In genomic region chr4:122701965-122702364, GRCh38 we compare ENCODE assay signal across 12 cellular contexts.
"Had no signal": no experiment of that assay in that cellular context is flagged by ENCODE, and none has a peak within 500 bp of the region (broad histone marks: within the 10 kb centered on the region; RNA-seq: fewer than 3 reads in every experiment).

No MANE protein-coding gene starts in this region.

- H3K4me3 Mint-ChIP-seq: activated CD8-positive, alpha-beta memory T cell treated with anti-CD3 and anti-CD28 coated beads, Interleukin-2, amount 10 ng/mL, durations not matched to agents 7 days and 5 days; activated naive CD4-positive, alpha-beta T cell treated with anti-CD3 and anti-CD28 coated beads, Interleukin-2, amount 10 ng/mL, durations not matched to agents 7 days and 5 days had no signal

- H3K36me3 ChIP-seq: adrenal gland, cardiac muscle cell, gastrocnemius medialis, ovary had no signal

- H3K9me3 Mint-ChIP-seq: activated naive CD4-positive, alpha-beta T cell treated with anti-CD3 and anti-CD28 coated beads, Interleukin-2, amount 10 ng/mL, durations not matched to agents 7 days and 5 days; stimulated activated effector memory CD8-positive, alpha-beta T cell treated with anti-CD3 and anti-CD28 coated beads, Interleukin-12 subunit alpha, Interleukin-12 subunit beta, amount 100 ng/mL, for 72 hours had no signal

- DNase-seq: activated CD4-positive, CD25-positive, alpha-beta regulatory T cell; activated CD8-positive, alpha-beta memory T cell treated with anti-CD3 and anti-CD28 coated beads, Interleukin-2, amount 10 ng/mL, durations not matched to agents 7 days and 5 days; activated naive CD4-positive, alpha-beta T cell treated with anti-CD3 and anti-CD28 coated beads, Interleukin-2, amount 10 ng/mL, durations not matched to agents 7 days and 5 days; adrenal gland; dorsolateral prefrontal cortex; erythroblast; gastrocnemius medialis; left cardiac atrium; ovary had no signal

- ATAC-seq: gastrocnemius medialis, left cardiac atrium had no signal

- H3K27ac Mint-ChIP-seq: activated CD8-positive, alpha-beta memory T cell treated with anti-CD3 and anti-CD28 coated beads, Interleukin-2, amount 10 ng/mL, durations not matched to agents 7 days and 5 days; activated naive CD4-positive, alpha-beta T cell treated with anti-CD3 and anti-CD28 coated beads, Interleukin-2, amount 10 ng/mL, durations not matched to agents 7 days and 5 days had no signal

- H3K27me3 Mint-ChIP-seq: activated naive CD4-positive, alpha-beta T cell treated with anti-CD3 and anti-CD28 coated beads, Interleukin-2, amount 10 ng/mL, durations not matched to agents 7 days and 5 days had no signal

- H3K27me3 ChIP-seq: adrenal gland, cardiac muscle cell, gastrocnemius medialis, ovary had no signal

- H3K9me3 ChIP-seq: adrenal gland, gastrocnemius medialis, ovary had no signal

- H3K36me3 Mint-ChIP-seq: activated naive CD4-positive, alpha-beta T cell treated with anti-CD3 and anti-CD28 coated beads, Interleukin-2, amount 10 ng/mL, durations not matched to agents 7 days and 5 days; stimulated activated effector memory CD8-positive, alpha-beta T cell treated with anti-CD3 and anti-CD28 coated beads, Interleukin-12 subunit alpha, Interleukin-12 subunit beta, amount 100 ng/mL, for 72 hours had no signal

- H3K4me3 ChIP-seq: adrenal gland, cardiac muscle cell, dorsolateral prefrontal cortex, gastrocnemius medialis, lung, ovary had no signal

- H3K27ac ChIP-seq: adrenal gland, cardiac muscle cell, dorsolateral prefrontal cortex, gastrocnemius medialis had no signal
